ENCODE assay signal across 8 cellular contexts in the genomic region with DNA sequence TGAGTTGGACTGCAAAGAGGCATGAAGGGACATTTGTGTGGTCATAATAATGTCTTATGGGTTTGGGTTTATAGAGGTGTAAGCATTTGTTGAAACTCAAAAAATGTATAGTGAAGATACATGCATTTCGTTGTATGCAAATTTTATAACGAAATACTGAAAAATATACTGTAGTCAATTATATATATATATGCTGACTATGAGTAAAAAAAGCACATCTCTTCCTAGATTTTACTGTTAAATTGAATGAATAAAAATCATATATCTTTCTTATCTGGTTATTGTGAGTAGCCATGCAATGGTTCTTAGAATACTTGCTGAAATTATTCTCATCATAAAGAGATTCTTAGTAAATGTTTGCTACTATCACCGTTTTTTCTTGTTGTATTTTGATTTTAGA. TPM values are rescaled to one million over a fixed set of nuclear protein-coding genes. Genes with fewer than 3 reads are reported as not detected.
"Had no signal": no experiment of that assay in that cellular context is flagged by ENCODE, and none has a peak within 500 bp of the region (broad histone marks: within the 10 kb centered on the region; RNA-seq: fewer than 3 reads in every experiment).

No MANE protein-coding gene starts in this region.

- ATAC-seq: GM23338 had no signal

- H3K4me3 ChIP-seq: GM23338 had no signal

- FAIRE-seq: H1, H54, HTR-8/SVneo had no signal

- DNase-seq: H9, HCEC 1CT, KG1 had no signal

- H2AFZ ChIP-seq: GM23338 had no signal

- H3K4me2 ChIP-seq: GM23338 had no signal

RNA-seq across cellular contexts. Expression of gene UGT2B10, which starts 34.5 kb away (rescaled TPM):
- total RNA-seq: GM23338, H1, H9 had no signal
- polyA plus RNA-seq: GM23338, H1, IgD-negative memory B cell had no signal
